In the genomic region with DNA sequence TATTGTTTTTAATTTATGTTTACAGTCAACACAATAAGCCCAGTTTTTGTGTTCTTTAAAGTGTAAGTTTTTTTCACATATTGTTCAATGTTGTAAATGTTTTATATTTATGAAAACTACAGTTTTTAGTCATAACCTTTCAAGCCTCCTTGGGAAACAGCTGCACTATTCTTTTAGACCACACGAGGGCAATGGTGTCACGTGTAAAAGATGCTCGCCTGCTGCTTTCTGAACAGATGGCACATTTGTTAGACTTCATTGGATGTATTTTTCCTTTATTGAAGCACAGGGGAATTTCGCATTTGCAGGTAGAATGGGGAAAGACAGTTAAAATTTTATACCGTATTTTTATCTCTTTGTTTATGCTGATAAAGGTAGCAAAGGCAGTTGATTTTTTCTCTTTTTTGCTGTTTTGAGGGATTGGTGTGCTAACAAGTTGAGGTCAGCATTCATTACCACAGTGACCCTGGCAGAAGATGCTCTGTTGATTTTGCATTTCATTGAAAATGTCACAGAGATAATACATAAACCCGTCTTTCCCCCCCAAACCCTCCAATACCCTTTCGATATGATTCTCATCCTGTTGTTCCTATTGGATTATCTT, we compare ENCODE assay signal across 8 cellular contexts.
A peak's percentile ranks its signal among the peaks of the same experiment; 100 is the strongest.
DNase-seq lines count a peak whose midpoint lies in the region; ATAC-seq, FAIRE-seq and TF ChIP-seq lines count a peak whose summit lies in the region.

No MANE protein-coding gene starts in this region.

- no peak overlapping the region for H3K4me3 ChIP-seq in brain microvascular endothelial cell (ENCODE audit: low read depth, low read length)

- H3K36me3 ChIP-seq in brain microvascular endothelial cell (replicated peaks): no peaks in the 10 kb centered on the region

- TF ChIP-seq CTCF in brain microvascular endothelial cell (IDR thresholded peaks at IDR 0.05; ENCODE audit: low read depth, low read length, missing control alignments): peak; percentile 83

- in situ Hi-C loops in brain microvascular endothelial cell (cut with HindIII; ENCODE audit: low pct_ligation_motif_present, low sequenced_read_pairs): no loop called here

- peaks cover 5% of the 10 kb centered on the region for H3K27me3 ChIP-seq in brain microvascular endothelial cell (replicated peaks)

- no peak overlapping the region for H3K27ac ChIP-seq in brain microvascular endothelial cell

- peak; percentile 45 for ATAC-seq in GM21381 (IDR thresholded peaks at IDR 0.05; ENCODE audit: unreplicated experiment)

- DNase-seq in D341Med (ENCODE audit: low spot score): peak; percentile 57
- peak; percentile 56 for DNase-seq in LoVo (ENCODE audit: low spot score)
- DNase-seq in brain microvascular endothelial cell: peak; percentile 56
- peak; percentile 91 for DNase-seq in inferior parietal cortex (ENCODE audit: extremely low spot score)
- DNase-seq in stimulated activated CD4-positive, alpha-beta T cell treated with anti-CD3 and anti-CD28 coated beads, Interleukin-1b, Interleukin-23, amount 100 ng/mL, for 48 hours: peak; percentile 43
- DNase-seq in GM19240 (ENCODE audit: insufficient read length, low spot score): no peak

- FAIRE-seq in TTC549 (lab: Jason Lieb, UNC): peak; percentile 89
